Comparison of ENCODE assay signal across 21 cellular contexts in genomic region chr4:84677995-84678394, GRCh38.
"Had no signal": no experiment of that assay in that cellular context is flagged by ENCODE, and none has a peak within 500 bp of the region (broad histone marks: within the 10 kb centered on the region; RNA-seq: fewer than 3 reads in every experiment).

No MANE protein-coding gene starts in this region.

- H3K36me3 Mint-ChIP-seq: naive thymus-derived CD8-positive, alpha-beta T cell; stimulated activated effector memory CD8-positive, alpha-beta T cell treated with anti-CD3 and anti-CD28 coated beads, Interleukin-12 subunit alpha, Interleukin-12 subunit beta, amount 100 ng/mL, for 72 hours had no signal

- H3K4me1 ChIP-seq: colonic mucosa, prostate gland, vagina had no signal

- H3K4me3 Mint-ChIP-seq: dendritic cell treated with granulocyte-macrophage colony-stimulating factor and Interleukin-4, amounts not matched to agents 40 ng/mL and 50 ng/mL, for 4 days; endodermal cell; naive thymus-derived CD8-positive, alpha-beta T cell; nephron progenitor cell; stimulated activated effector memory CD8-positive, alpha-beta T cell treated with anti-CD3 and anti-CD28 coated beads, Interleukin-12 subunit alpha, Interleukin-12 subunit beta, amount 100 ng/mL, for 72 hours; stimulated activated naive CD8-positive, alpha-beta T cell treated with anti-CD3 and anti-CD28 coated beads, Interleukin-15, Interleukin-2, amounts not matched to agents 100 ng/mL and 50 ng/mL, for 24 hours had no signal

- H3K36me3 ChIP-seq: prostate gland had no signal

- H3K4me3 ChIP-seq: colonic mucosa, prostate gland, right atrium auricular region, thyroid gland, vagina had no signal

- H3K27ac ChIP-seq: colonic mucosa, epithelial cell of prostate, prostate gland, right atrium auricular region, thyroid gland had no signal

- ATAC-seq: esophagus mucosa; naive thymus-derived CD8-positive, alpha-beta T cell; stimulated activated effector memory CD8-positive, alpha-beta T cell treated with anti-CD3 and anti-CD28 coated beads, Interleukin-12 subunit alpha, Interleukin-12 subunit beta, amount 100 ng/mL, for 72 hours had no signal

- H3K27me3 ChIP-seq: colonic mucosa, right atrium auricular region, thyroid gland, vagina had no signal

- H3K27me3 Mint-ChIP-seq: dendritic cell treated with granulocyte-macrophage colony-stimulating factor and Interleukin-4, amounts not matched to agents 40 ng/mL and 50 ng/mL, for 4 days; naive thymus-derived CD8-positive, alpha-beta T cell; stimulated activated naive CD8-positive, alpha-beta T cell treated with anti-CD3 and anti-CD28 coated beads, Interleukin-15, Interleukin-2, amounts not matched to agents 100 ng/mL and 50 ng/mL, for 24 hours had no signal

- H3K9me3 Mint-ChIP-seq: dendritic cell treated with granulocyte-macrophage colony-stimulating factor and Interleukin-4, amounts not matched to agents 40 ng/mL and 50 ng/mL, for 4 days; endodermal cell; naive thymus-derived CD8-positive, alpha-beta T cell; nephron progenitor cell; stimulated activated effector memory CD8-positive, alpha-beta T cell treated with anti-CD3 and anti-CD28 coated beads, Interleukin-12 subunit alpha, Interleukin-12 subunit beta, amount 100 ng/mL, for 72 hours; stimulated activated naive CD8-positive, alpha-beta T cell treated with anti-CD3 and anti-CD28 coated beads, Interleukin-15, Interleukin-2, amounts not matched to agents 100 ng/mL and 50 ng/mL, for 24 hours had no signal

- H3K27ac Mint-ChIP-seq: dendritic cell treated with granulocyte-macrophage colony-stimulating factor and Interleukin-4, amounts not matched to agents 40 ng/mL and 50 ng/mL, for 4 days; endodermal cell; naive thymus-derived CD8-positive, alpha-beta T cell; stimulated activated effector memory CD8-positive, alpha-beta T cell treated with anti-CD3 and anti-CD28 coated beads, Interleukin-12 subunit alpha, Interleukin-12 subunit beta, amount 100 ng/mL, for 72 hours; stimulated activated naive CD8-positive, alpha-beta T cell treated with anti-CD3 and anti-CD28 coated beads, Interleukin-15, Interleukin-2, amounts not matched to agents 100 ng/mL and 50 ng/mL, for 24 hours had no signal

- H3K9me3 ChIP-seq: colonic mucosa, prostate gland, right atrium auricular region, thyroid gland, vagina had no signal

- DNase-seq: colonic mucosa; effector CD8-positive, alpha-beta T cell; endodermal cell; head of caudate nucleus; mesendoderm; midbrain; naive thymus-derived CD8-positive, alpha-beta T cell; nephron progenitor cell; nucleus accumbens; stimulated activated CD4-positive, alpha-beta T cell treated with anti-CD3 and anti-CD28 coated beads, Interleukin-2, amount 100 ng/mL, for 24 hours; stimulated activated CD4-positive, alpha-beta T cell treated with anti-CD3 and anti-CD28 coated beads, Interleukin-4, amount 100 ng/mL, for 24 hours; thyroid gland; trophoblast cell had no signal

- H3K4me1 Mint-ChIP-seq: stimulated activated effector memory CD8-positive, alpha-beta T cell treated with anti-CD3 and anti-CD28 coated beads, Interleukin-12 subunit alpha, Interleukin-12 subunit beta, amount 100 ng/mL, for 72 hours had no signal
